In genomic region chr17:42347198-42347597, GRCh38 we compare ENCODE assay signal across 9 cellular contexts. TPM values are rescaled to one million over a fixed set of nuclear protein-coding genes. Genes with fewer than 3 reads are reported as not detected.
DNase-seq lines count a peak whose midpoint lies in the region; ATAC-seq and TF ChIP-seq lines count a peak whose summit lies in the region.
"Had no signal": no experiment of that assay in that cellular context is flagged by ENCODE, and none has a peak within 500 bp of the region (broad histone marks: within the 10 kb centered on the region; RNA-seq: fewer than 3 reads in every experiment).

No MANE protein-coding gene starts in this region.

- peak; percentile 60 for ATAC-seq in IMR-90 (ENCODE audit: low read depth)
- ATAC-seq: GM23338 had no signal

- H3K4me3 ChIP-seq in IMR-90 (ENCODE audit: insufficient read depth, low read depth, low read length), result no peak overlapping the region
- H3K4me3 ChIP-seq: GM23338 had no signal

- H3K9me1 ChIP-seq in IMR-90 (ENCODE audit: insufficient read depth, low read length), result peaks cover 7% of the 10 kb centered on the region

- in situ Hi-C loops in ACHN (cut with HindIII; ENCODE audit: low pct_ligation_motif_present, low pct_unique_long_range_greater_than_20kb, low sequenced_read_pairs) (no loop called here), IMR-90 (cut with MboI; ENCODE audit: low sequenced_read_pairs) (no loop called here)

- DNase-seq in ACHN (peak; percentile 52), IMR-90 (peak; percentile 86), cerebellum (ENCODE audit: low spot score) (peak; percentile 67), mesothelial cell of epicardium (ENCODE audit: low spot score in 2 of 2, unreplicated experiment in 2 of 2) (no peak), NCI-H748 (lab: John Stamatoyannopoulos, UW; ENCODE audit: unreplicated experiment) (no peak), cortex of kidney (lab: John Stamatoyannopoulos, UW) (no peak), NCI-H345 treated with DMSO at 0.1 percent for 48 hours (lab: John Stamatoyannopoulos, UW; ENCODE audit: unreplicated experiment) (no peak), NCI-H128 (lab: John Stamatoyannopoulos, UW; ENCODE audit: unreplicated experiment) (no peak)

- peaks cover 34 to 72% of the 10 kb centered on the region in 2 experiments for H3K79me1 ChIP-seq in IMR-90 (ENCODE audit: low read depth in 1 of 2, low read length in 2 of 2)

- H3K27me3 ChIP-seq in IMR-90 (ENCODE audit: control insufficient read depth, insufficient read depth, low read length), result no peaks in the 10 kb centered on the region

- no peak overlapping the region for H2BK20ac ChIP-seq in IMR-90 (ENCODE audit: low read depth, low read length)

- TF ChIP-seq RAD21 in IMR-90 (IDR thresholded peaks at IDR 0.05; ENCODE audit: low read length), result no peak

- H2BK120ac ChIP-seq in IMR-90 (ENCODE audit: low read depth, low read length), result no peak overlapping the region

- no peak overlapping the region for H3K23ac ChIP-seq in IMR-90 (ENCODE audit: low read depth, low read length)

- no peak overlapping the region for H3K9ac ChIP-seq in IMR-90 (ENCODE audit: low read depth, low read length)

- H3K27ac ChIP-seq in IMR-90 (ENCODE audit: insufficient read depth, low read length), result peak overlapping the region; percentile 4; the same call in 1 of the 2 replicates

- peaks cover 7% of the 10 kb centered on the region for H3K4me1 Mint-ChIP-seq in mesothelial cell of epicardium

- POLR2A ChIA-PET in IMR-90 (lab: Charles Lee; ENCODE audit: unreplicated experiment), result no interaction called here

- BruUV-seq in IMR-90 (replicated peaks; lab: Mats Ljungman, UMichigan), result no TSS peak

- H2AK5ac ChIP-seq in IMR-90 (ENCODE audit: low read depth, low read length), result no peak overlapping the region

- no peak overlapping the region for H3K18ac ChIP-seq in IMR-90 (ENCODE audit: low read depth, low read length)

- H3K4me3 Mint-ChIP-seq in mesothelial cell of epicardium, result no peak overlapping the region
- H3K4me3 Mint-ChIP-seq: GM23338 had no signal

- no peaks in the 10 kb centered on the region for H3K27me3 Mint-ChIP-seq in mesothelial cell of epicardium (ENCODE audit: low read depth)

- peaks cover 8% of the 10 kb centered on the region for H3K4me1 ChIP-seq in IMR-90 (ENCODE audit: control insufficient read depth, insufficient read depth, low read length)

- dilution Hi-C loops in IMR-90 (cut with HindIII; ENCODE audit: low sequenced_read_pairs, unreplicated experiment), result no loop called here

- peak overlapping the region; percentile 87 for H3K27ac Mint-ChIP-seq in mesothelial cell of epicardium

- peaks cover 25% of the 10 kb centered on the region for H3K36me3 Mint-ChIP-seq in mesothelial cell of epicardium

- no peak overlapping the region for H2AFZ ChIP-seq in IMR-90 (replicated peaks; ENCODE audit: low read length, poor library complexity)
- H2AFZ ChIP-seq: GM23338 had no signal

- H4K5ac ChIP-seq in IMR-90 (ENCODE audit: low read depth, low read length), result no peak overlapping the region

- H3K4ac ChIP-seq in IMR-90 (ENCODE audit: low read depth, low read length), result no peak overlapping the region; the same call in 1 of the 2 replicates

- CTCF ChIA-PET in IMR-90 (lab: Yijun Ruan, JAX), result no interaction called here

- intact Hi-C loops in IMR-90 (cut with micrococcal nuclease), result no loop called here

- no peaks in the 10 kb centered on the region for H3K9me3 ChIP-seq in IMR-90 (ENCODE audit: control insufficient read depth, insufficient read depth, low read length)

- peaks cover 23% of the 10 kb centered on the region for H3K36me3 ChIP-seq in IMR-90 (ENCODE audit: control insufficient read depth, insufficient read depth, low read length)

- no peak overlapping the region for H3K4me2 ChIP-seq in IMR-90 (ENCODE audit: low read depth, low read length)
- H3K4me2 ChIP-seq: GM23338 had no signal

- peaks cover 60% of the 10 kb centered on the region; the same call in 1 of the 2 replicates for H4K20me1 ChIP-seq in IMR-90 (ENCODE audit: insufficient read depth, low read length)

- no peak for TF ChIP-seq CTCF in IMR-90 (conservative IDR thresholded peaks at IDR 0.05; ENCODE audit: low read depth, low read length)
- TF ChIP-seq CTCF in mesothelial cell of epicardium (IDR thresholded peaks at IDR 0.05; ENCODE audit: unreplicated experiment), result no peak

- H2BK5ac ChIP-seq in IMR-90 (ENCODE audit: low read depth, low read length, poor library complexity, severe bottlenecking), result peak overlapping the region; percentile 35

- TF ChIP-seq POLR2A in IMR-90 (IDR thresholded peaks at IDR 0.05; ENCODE audit: low read depth, low read length), result no peak

- H4K8ac ChIP-seq in IMR-90 (ENCODE audit: low read depth in 2 of 2, low read length in 2 of 2), result no peak overlapping the region

- no peak overlapping the region for H2AK9ac ChIP-seq in IMR-90 (replicated peaks; ENCODE audit: low read depth, low read length, poor library complexity)

- H2BK15ac ChIP-seq in IMR-90 (ENCODE audit: low read depth, low read length), result no peak overlapping the region

- H4K91ac ChIP-seq in IMR-90 (ENCODE audit: insufficient read depth, low read depth, low read length), result no peak overlapping the region

- no peak overlapping the region for H3K14ac ChIP-seq in IMR-90 (replicated peaks; ENCODE audit: low read depth, low read length)

- H3K9me3 Mint-ChIP-seq in mesothelial cell of epicardium, result no peaks in the 10 kb centered on the region
- H3K9me3 Mint-ChIP-seq: GM23338 had no signal

- H3K56ac ChIP-seq in IMR-90 (ENCODE audit: extremely low read depth, insufficient read depth, low read length), result no peak overlapping the region

TF ChIP-seq in IMR-90, 13 proteins besides CTCF, POLR2A, EP300 and RAD21:
- TF ChIP-seq FOS (IDR thresholded peaks at IDR 0.05; ENCODE audit: low read depth, low read length) (peak; percentile 54; the same call in 1 of the 2 replicates), RFX5 (IDR thresholded peaks at IDR 0.05; ENCODE audit: low read depth, low read length) (no peak), ELK1 (IDR thresholded peaks at IDR 0.05; ENCODE audit: borderline replicate concordance, low read depth, low read length) (no peak), MAFK (IDR thresholded peaks at IDR 0.05; ENCODE audit: low read depth, low read length) (no peak), MXI1 (IDR thresholded peaks at IDR 0.05; ENCODE audit: borderline replicate concordance, low read depth, low read length) (no peak), BHLHE40 (IDR thresholded peaks at IDR 0.05; ENCODE audit: low read depth, low read length) (no peak), RCOR1 (IDR thresholded peaks at IDR 0.05; ENCODE audit: insufficient replicate concordance, low read length) (no peak)

RNA-seq across cellular contexts. Expression of gene STAT3, which starts 41.0 kb away (rescaled TPM):
- total RNA-seq in IMR-90 (2012; rRNA removed) (61.9 and 66.3 TPM in 2 replicates), cerebellum (47.9 TPM), mesothelial cell of epicardium (118 to 129 TPM (median 119 TPM) in 3 replicates)
- 47.2 and 48.0 TPM in 2 replicates for polyA plus RNA-seq in IMR-90 (2012; rRNA removed)
- 28.3 and 33.2 TPM in 2 replicates for polyA plus RNA-seq in IMR-90 (2012; cell fraction: cytosol; rRNA removed)
- polyA plus RNA-seq in IMR-90 (2012; cell fraction: nucleus; rRNA removed; ENCODE audit: low replicate concordance), result 56.6 and 109 TPM in 2 replicates

RNA-seq across cellular contexts. Expression of gene STAT5A, which starts 58.9 kb away (rescaled TPM):
- total RNA-seq in IMR-90 (2012; rRNA removed), result 1.3 and 1.4 TPM in 2 replicates
- 1.4 and 1.5 TPM in 2 replicates for polyA plus RNA-seq in IMR-90 (2012; rRNA removed)
- polyA plus RNA-seq in IMR-90 (2012; cell fraction: cytosol; rRNA removed), result 1.9 and 2.0 TPM in 2 replicates
- 5.2 and 5.6 TPM in 2 replicates for polyA plus RNA-seq in IMR-90 (2012; cell fraction: nucleus; rRNA removed; ENCODE audit: low replicate concordance)
- 1.6 TPM for total RNA-seq in cerebellum
- total RNA-seq in mesothelial cell of epicardium, result 9.5 to 11.7 TPM (median 11.2 TPM) in 3 replicates

Comparison
In these comparisons a context has a peak if more than half of its experiments do, and no peak if none do; other contexts are left out.
1. DNase-seq: peak in ACHN (single experiment), IMR-90 (single experiment) and cerebellum (single experiment); none in mesothelial cell of epicardium (0 of 2), NCI-H748 (single experiment), cortex of kidney (single experiment), NCI-H345 treated with DMSO at 0.1 percent for 48 hours (single experiment) and NCI-H128 (single experiment).